ENCODE assay signal across 8 cellular contexts in the genomic region with DNA sequence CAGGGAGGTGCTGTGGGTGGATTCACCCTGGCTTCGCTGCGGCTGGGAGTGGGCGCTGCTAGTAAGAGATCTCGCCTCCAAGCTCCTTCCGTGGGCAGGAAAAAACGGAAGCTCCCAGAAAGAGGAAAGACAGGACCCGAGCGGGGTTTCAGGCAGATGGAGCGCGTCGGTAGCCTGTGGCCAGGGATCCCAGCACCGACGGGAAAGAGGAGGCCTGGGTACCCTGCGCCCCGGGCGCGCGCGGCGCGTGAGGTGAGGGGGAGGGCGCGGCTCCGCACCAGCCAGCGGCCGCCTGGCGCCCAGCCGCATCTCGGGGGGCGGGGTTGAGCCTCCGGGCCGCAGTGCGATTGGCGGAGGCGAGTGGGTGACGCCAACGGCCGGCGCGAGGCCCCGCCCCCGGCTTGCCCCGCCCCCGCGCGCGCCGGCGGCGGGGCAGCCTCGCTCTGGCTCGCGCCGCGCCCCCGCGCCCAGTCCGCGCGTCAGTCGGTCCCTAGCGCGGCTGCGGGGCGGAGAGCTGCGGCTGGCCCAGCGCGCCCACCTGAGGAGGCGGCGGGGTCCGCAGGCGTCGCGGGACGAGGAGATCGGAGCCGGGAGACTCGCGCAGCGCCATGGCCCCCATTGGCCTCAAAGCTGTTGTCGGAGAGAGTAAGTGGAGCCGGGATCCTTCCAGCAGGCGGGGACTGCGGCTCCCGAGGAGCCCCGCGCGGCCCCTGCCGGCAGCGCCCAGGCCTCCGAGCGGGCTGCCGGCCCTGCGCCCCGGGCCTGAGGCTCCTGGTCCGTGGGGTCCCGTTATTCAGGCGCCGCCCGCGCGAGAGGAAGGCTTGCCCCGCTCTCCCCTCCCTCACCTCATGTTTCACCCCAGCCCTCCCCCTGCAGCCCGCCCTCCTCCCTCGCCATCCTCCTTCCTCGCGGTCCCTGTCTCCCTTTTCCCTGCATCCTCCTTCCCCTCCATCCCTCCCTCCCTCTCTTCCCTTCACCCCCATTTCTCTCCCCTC. TPM values are rescaled to one million over a fixed set of nuclear protein-coding genes. Genes with fewer than 3 reads are reported as not detected.
DNase-seq lines count a peak whose midpoint lies in the region; ATAC-seq and TF ChIP-seq lines count a peak whose summit lies in the region.

TSS of gene STXBP1 (plus strand) at position 482 of the 995 bp plus-strand sequence. CDS start at position 609, 127 bp downstream.

- in situ Hi-C loops in endometrial microvascular endothelial cells (cut with HindIII; ENCODE audit: inconsistent ontology term, low pct_unique_long_range_greater_than_20kb, low sequenced_read_pairs): no loop called here

- peak; percentile 94 for ATAC-seq in GM19455 (IDR thresholded peaks at IDR 0.05; ENCODE audit: unreplicated experiment)

- H3K36me3 Mint-ChIP-seq in mesothelial cell of epicardium: no peaks in the 10 kb centered on the region

- peak within 1 kb of the TSS; percentile 88 for H3K27ac Mint-ChIP-seq in mesothelial cell of epicardium

- no peak within 1 kb of the TSS for H3K27ac ChIP-seq in HL-60 (replicated peaks)

- peaks cover 4% of the 10 kb centered on the region for H3K27me3 ChIP-seq in HL-60 (ENCODE audit: insufficient read depth, poor library complexity, severe bottlenecking)

- DNase-seq in CD1c-positive myeloid dendritic cell (ENCODE audit: extremely low spot score) (peak; percentile 92), HL-60 (ENCODE audit: low read depth in 1 of 2, low spot score in 1 of 2) (peak; percentile 61 to 72), NOMO-1 treated with dmso at 0.1 percent for 144 hours (lab: John Stamatoyannopoulos, UW; ENCODE audit: unreplicated experiment) (peak; percentile 77), mesothelial cell of epicardium (ENCODE audit: low spot score in 2 of 2, unreplicated experiment in 2 of 2) (peak; percentile 89 to 93)
- peak; percentile 32 for DNase-seq in activated CD8-positive, alpha-beta memory T cell treated with anti-CD3 and anti-CD28 coated beads, Interleukin-2, amount 50 U/mL, for 1 hour (ENCODE audit: extremely low read depth)
- DNase-seq in stimulated activated CD8-positive, alpha-beta memory T cell treated with anti-CD3 and anti-CD28 coated beads, Interleukin-15, amount 100 ng/mL, for 4 hours (ENCODE audit: low read depth in 2 of 2): peak; percentile 71

- H3K4me3 Mint-ChIP-seq in mesothelial cell of epicardium: peak within 1 kb of the TSS; percentile 87

- H3K9me3 Mint-ChIP-seq in mesothelial cell of epicardium: no peaks in the 10 kb centered on the region

- TF ChIP-seq CTCF in HL-60 (IDR thresholded peaks at IDR 0.05; ENCODE audit: insufficient read depth, low read length) (no peak), mesothelial cell of epicardium (IDR thresholded peaks at IDR 0.05; ENCODE audit: unreplicated experiment) (no peak)

- H3K4me3 ChIP-seq in HL-60 (replicated peaks; ENCODE audit: insufficient read depth, low read length): peak within 1 kb of the TSS; percentile 73

- H3K4me1 Mint-ChIP-seq in mesothelial cell of epicardium: peaks cover 41% of the 10 kb centered on the region

- H3K27me3 Mint-ChIP-seq in mesothelial cell of epicardium (ENCODE audit: low read depth): no peaks in the 10 kb centered on the region

RNA-seq across cellular contexts. Expression of gene STXBP1, which starts in this region (rescaled TPM):
- total RNA-seq in endometrial microvascular endothelial cells (ENCODE audit: inconsistent ontology term) (15.6 TPM), mesothelial cell of epicardium (94.9 to 112 TPM (median 105 TPM) in 3 replicates)

Comparison
In these comparisons a context has a peak if more than half of its experiments do, and no peak if none do; other contexts are left out.
1. DNase-seq: peak in every context shown above with its lines; median percentile 92 in CD1c-positive myeloid dendritic cell; 91 in mesothelial cell of epicardium; 77 in NOMO-1 treated with dmso at 0.1 percent for 144 hours; 71 in stimulated activated CD8-positive, alpha-beta memory T cell treated with anti-CD3 and anti-CD28 coated beads, Interleukin-15, amount 100 ng/mL, for 4 hours; 66 in HL-60; 32 in activated CD8-positive, alpha-beta memory T cell treated with anti-CD3 and anti-CD28 coated beads, Interleukin-2, amount 50 U/mL, for 1 hour.